4 cellular contexts compared by ENCODE assay signal in genomic region chr3:75630887-75631535, GRCh38. TPM values are rescaled to one million over a fixed set of nuclear protein-coding genes. Genes with fewer than 3 reads are reported as not detected.
"Had no signal": no experiment of that assay in that cellular context is flagged by ENCODE, and none has a peak within 500 bp of the region (broad histone marks: within the 10 kb centered on the region; RNA-seq: fewer than 3 reads in every experiment).

No MANE protein-coding gene starts in this region.

RNA-seq across cellular contexts. Expression of gene FRG2C, which starts 33.1 kb away (rescaled TPM):
- total RNA-seq: LHCN-M2, M059J, MCF 10A, NCI-H460 had no signal
